31 cellular contexts compared by ENCODE assay signal in genomic region chr9:118689280-118689679, GRCh38.
"Had no signal": no experiment of that assay in that cellular context is flagged by ENCODE, and none has a peak within 500 bp of the region (broad histone marks: within the 10 kb centered on the region; RNA-seq: fewer than 3 reads in every experiment).

No MANE protein-coding gene starts in this region.

- H3K4me2 ChIP-seq: neural progenitor cell, smooth muscle cell had no signal

- H3K9me3 Mint-ChIP-seq: neural progenitor cell; stimulated activated memory B cell treated with anti-CD40 and anti-IgM and Interleukin-4, amounts not matched to agents 10 μg/mL and 1 μg/mL and 100 μg/mL, for 72 hours; stimulated activated naive CD8-positive, alpha-beta T cell treated with anti-CD3 and anti-CD28 coated beads, Interleukin-15, amount 100 ng/mL, for 72 hours; type B pancreatic cell had no signal

- H3K4me1 Mint-ChIP-seq: natural killer cell; nephron; stimulated activated naive CD8-positive, alpha-beta T cell treated with anti-CD3 and anti-CD28 coated beads, Interleukin-15, amount 100 ng/mL, for 72 hours had no signal

- DNase-seq: natural killer cell; occipital lobe; ovary; posterior cingulate gyrus; psoas muscle; right cardiac atrium; spleen; stimulated activated CD4-positive, alpha-beta T cell treated with anti-CD3 and anti-CD28 coated beads, Interleukin-12 subunit alpha, Interleukin-12 subunit beta, amount 100 ng/mL, for 4 hours; stimulated activated CD4-positive, alpha-beta T cell treated with anti-CD3 and anti-CD28 coated beads, Interleukin-1b, Interleukin-23, amount 100 ng/mL, for 48 hours; stimulated activated CD4-positive, alpha-beta T cell treated with anti-CD3 and anti-CD28 coated beads, Interleukin-4, amount 100 ng/mL, for 1 hour; stimulated activated CD4-positive, alpha-beta T cell treated with anti-CD3 and anti-CD28 coated beads, Interleukin-4, amount 100 ng/mL, for 4 hours; stimulated activated CD8-positive, alpha-beta memory T cell treated with anti-CD3 and anti-CD28 coated beads, Interleukin-4, amount 100 ng/mL, for 48 hours; stimulated activated naive CD4-positive, alpha-beta T cell; stimulated activated naive CD8-positive, alpha-beta T cell treated with anti-CD3 and anti-CD28 coated beads, Interleukin-15, amount 100 ng/mL, for 72 hours; stimulated activated naive CD8-positive, alpha-beta T cell treated with anti-CD3 and anti-CD28 coated beads, Interleukin-15, Interleukin-2, amounts not matched to agents 100 U/mL and 50 U/mL, for 24 hours; substantia nigra; testis; tibial artery; transverse colon; upper lobe of right lung; uterus had no signal

- ATAC-seq: natural killer cell; psoas muscle; right cardiac atrium; sciatic nerve; stimulated activated memory B cell treated with anti-CD40 and anti-IgM and Interleukin-4, amounts not matched to agents 10 μg/mL and 1 μg/mL and 100 μg/mL, for 72 hours; stimulated activated naive CD8-positive, alpha-beta T cell treated with anti-CD3 and anti-CD28 coated beads, Interleukin-15, amount 100 ng/mL, for 72 hours; stimulated activated naive CD8-positive, alpha-beta T cell treated with anti-CD3 and anti-CD28 coated beads, Interleukin-15, Interleukin-2, amounts not matched to agents 100 U/mL and 50 U/mL, for 24 hours; upper lobe of right lung had no signal

- H3K27me3 Mint-ChIP-seq: progenitor cell of endocrine pancreas; stimulated activated memory B cell treated with anti-CD40 and anti-IgM and Interleukin-4, amounts not matched to agents 10 μg/mL and 1 μg/mL and 100 μg/mL, for 72 hours; stimulated activated naive CD8-positive, alpha-beta T cell treated with anti-CD3 and anti-CD28 coated beads, Interleukin-15, amount 100 ng/mL, for 72 hours; type B pancreatic cell had no signal

- H2AFZ ChIP-seq: neural progenitor cell, parathyroid adenoma had no signal

- H3K4me3 Mint-ChIP-seq: natural killer cell; nephron; neural progenitor cell; stimulated activated memory B cell treated with anti-CD40 and anti-IgM and Interleukin-4, amounts not matched to agents 10 μg/mL and 1 μg/mL and 100 μg/mL, for 72 hours; stimulated activated naive CD8-positive, alpha-beta T cell treated with anti-CD3 and anti-CD28 coated beads, Interleukin-15, amount 100 ng/mL, for 72 hours; type B pancreatic cell had no signal

- H3K36me3 ChIP-seq: neural progenitor cell, ovary, spleen, suprapubic skin, tibial artery, transverse colon, upper lobe of right lung, uterus had no signal

- H3K9me3 ChIP-seq: ovary, psoas muscle, spleen, suprapubic skin, testis, tibial artery, transverse colon, upper lobe of right lung, uterus had no signal

- H3K27ac Mint-ChIP-seq: natural killer cell; nephron; neural progenitor cell; progenitor cell of endocrine pancreas; stimulated activated memory B cell treated with anti-CD40 and anti-IgM and Interleukin-4, amounts not matched to agents 10 μg/mL and 1 μg/mL and 100 μg/mL, for 72 hours; stimulated activated naive CD8-positive, alpha-beta T cell treated with anti-CD3 and anti-CD28 coated beads, Interleukin-15, amount 100 ng/mL, for 72 hours; type B pancreatic cell had no signal

- H3K9ac ChIP-seq: neural progenitor cell, parathyroid adenoma had no signal

- H3K79me2 ChIP-seq: parathyroid adenoma had no signal

- H3K4me3 ChIP-seq: neural progenitor cell, ovary, psoas muscle, skin epidermis, smooth muscle cell, spleen, suprapubic skin, testis, tibial artery, transverse colon, upper lobe of right lung, uterus had no signal

- H3K4me1 ChIP-seq: neural progenitor cell, parathyroid adenoma, psoas muscle, spleen, suprapubic skin, testis, tibial artery, transverse colon, upper lobe of right lung, uterus had no signal

- H3K27me3 ChIP-seq: neural progenitor cell, ovary, spleen, suprapubic skin, testis, tibial artery, transverse colon, upper lobe of right lung, uterus had no signal

- H3K27ac ChIP-seq: neural progenitor cell, ovary, parathyroid adenoma, psoas muscle, skin epidermis, spleen, suprapubic skin, testis, tibial artery, transverse colon, upper lobe of right lung, uterus had no signal

- H3K36me3 Mint-ChIP-seq: natural killer cell; neural progenitor cell; stimulated activated memory B cell treated with anti-CD40 and anti-IgM and Interleukin-4, amounts not matched to agents 10 μg/mL and 1 μg/mL and 100 μg/mL, for 72 hours; type B pancreatic cell had no signal
